12 cellular contexts compared by ENCODE assay signal in the genomic region with DNA sequence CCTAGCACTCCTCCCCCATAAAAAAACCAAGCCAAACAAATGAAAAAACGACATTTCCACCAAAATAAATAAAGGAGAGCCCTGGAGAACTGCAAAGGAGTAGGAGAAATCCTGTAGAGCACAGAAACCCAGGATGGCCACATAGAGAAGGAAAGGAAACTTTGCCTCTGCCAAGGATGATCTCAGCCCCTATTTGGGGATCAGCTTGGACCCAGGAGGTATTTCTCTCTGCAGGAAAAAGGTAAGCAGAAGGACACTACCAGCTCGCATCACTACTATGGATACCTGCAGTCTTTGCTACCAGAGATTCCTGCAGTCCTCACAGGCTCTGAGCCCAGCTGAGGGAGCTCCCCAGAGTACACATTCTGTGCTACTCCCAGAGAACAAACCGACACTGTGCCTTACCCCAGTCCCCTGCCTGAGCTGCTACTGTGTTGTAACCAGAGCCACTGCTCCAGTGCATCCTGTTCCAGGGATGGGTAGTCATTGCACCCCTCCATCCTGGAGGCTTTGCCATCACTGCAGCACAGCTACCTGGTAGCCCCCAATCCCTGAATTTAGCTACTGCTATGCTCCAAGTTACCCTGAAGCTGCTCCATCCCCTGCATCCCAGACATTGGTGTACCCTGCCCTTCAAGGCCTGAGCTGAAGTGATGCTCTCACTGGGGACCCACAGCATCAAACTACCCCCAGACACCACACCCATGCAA. TPM values are rescaled to one million over a fixed set of nuclear protein-coding genes. Genes with fewer than 3 reads are reported as not detected.
DNase-seq lines count a peak whose midpoint lies in the region; ATAC-seq and TF ChIP-seq lines count a peak whose summit lies in the region.
"Had no signal": no experiment of that assay in that cellular context is flagged by ENCODE, and none has a peak within 500 bp of the region (broad histone marks: within the 10 kb centered on the region; RNA-seq: fewer than 3 reads in every experiment).

No MANE protein-coding gene starts in this region.

- H3K4me1 Mint-ChIP-seq in activated naive CD8-positive, alpha-beta T cell treated with anti-CD3 and anti-CD28 coated beads for 36 hours = peaks cover 67% of the 10 kb centered on the region
- H3K4me1 Mint-ChIP-seq in Caco-2 (ENCODE audit: low read depth, unreplicated experiment) = no peaks in the 10 kb centered on the region

- H3K9me3 ChIP-seq in right atrium auricular region (peaks cover 0 to 8% of the 10 kb centered on the region in 2 donors), Caco-2 (no peaks in the 10 kb centered on the region), ovary (no peaks in the 10 kb centered on the region)

- H3K27ac ChIP-seq in right atrium auricular region (no peak overlapping the region), ovary (no peak overlapping the region)

- CTCF ChIA-PET in Caco-2 (lab: Charles Lee) = no interaction called here

- TF ChIP-seq CTCF in right atrium auricular region (IDR thresholded peaks at IDR 0.05) (no peak), Caco-2 (IDR thresholded peaks at IDR 0.05; ENCODE audit: insufficient read depth in 1 of 2, low read depth in 1 of 2, low read length in 1 of 2, severe bottlenecking in 1 of 2, unreplicated experiment in 1 of 2) (no peak), ovary (IDR thresholded peaks at IDR 0.05) (no peak)

- no TSS peak for BruUV-seq in Caco-2 (replicated peaks; lab: Mats Ljungman, UMichigan)

- peak overlapping the region; percentile 82 for H3K27ac Mint-ChIP-seq in activated naive CD8-positive, alpha-beta T cell treated with anti-CD3 and anti-CD28 coated beads for 36 hours
- H3K27ac Mint-ChIP-seq in Caco-2 (ENCODE audit: unreplicated experiment) = no peak overlapping the region

- H3K4me1 ChIP-seq in right atrium auricular region = peaks cover 0 to 52% of the 10 kb centered on the region in 2 donors
- H3K4me1 ChIP-seq in Caco-2 = no peaks in the 10 kb centered on the region
- peaks cover 2% of the 10 kb centered on the region for H3K4me1 ChIP-seq in ovary (ENCODE audit: insufficient read depth)

- TF ChIP-seq EP300 in ovary (IDR thresholded peaks at IDR 0.05) = no peak

- H3K36me3 ChIP-seq in right atrium auricular region (no peaks in the 10 kb centered on the region), Caco-2 (ENCODE audit: control insufficient read depth, insufficient read depth, low read length) (no peaks in the 10 kb centered on the region), ovary (no peaks in the 10 kb centered on the region)

- peak; percentile 64 for ATAC-seq in Right ventricle myocardium superior (ENCODE audit: poor library complexity)

- intact Hi-C loops in Right ventricle myocardium superior (cut with DNase I) = no loop called here
- intact Hi-C loops in Caco-2 (cut with micrococcal nuclease; ENCODE audit: unreplicated experiment) = no loop called here
- intact Hi-C loops in ovary (cut with DNase I) = no loop called here
- intact Hi-C loops in head of caudate nucleus (cut with DNase I) = no loop called here

- no peak for DNase-seq in Right ventricle myocardium superior
- no peak for DNase-seq in right atrium auricular region (ENCODE audit: low spot score)
- no peak for DNase-seq in activated naive CD8-positive, alpha-beta T cell treated with anti-CD3 and anti-CD28 coated beads for 36 hours
- DNase-seq in iPS-NIHi7 (ENCODE audit: extremely low spot score) = peak; percentile 13
- DNase-seq in Caco-2 = no peak
- no peak for DNase-seq in ovary
- no peak for DNase-seq in head of caudate nucleus
- no peak for DNase-seq in NCI-H2171 (lab: John Stamatoyannopoulos, UW)
- DNase-seq: activated CD4-positive, alpha-beta T cell treated with anti-CD3 and anti-CD28 coated beads for 4 hours; dermis blood vessel endothelial cell; KG1; small intestine had no signal

- POLR2A ChIA-PET in Caco-2 (lab: Charles Lee) = no interaction called here

- peaks cover 23% of the 10 kb centered on the region for H3K9me3 Mint-ChIP-seq in activated naive CD8-positive, alpha-beta T cell treated with anti-CD3 and anti-CD28 coated beads for 36 hours
- peaks cover 8% of the 10 kb centered on the region for H3K9me3 Mint-ChIP-seq in Caco-2 (ENCODE audit: unreplicated experiment)

- 53 to 61% (median 56%) methylated on average over 3 of the region's 3 CpGs for WGBS in ovary, 3 donors

- H3K4me3 Mint-ChIP-seq in activated naive CD8-positive, alpha-beta T cell treated with anti-CD3 and anti-CD28 coated beads for 36 hours = no peak overlapping the region
- no peak overlapping the region for H3K4me3 Mint-ChIP-seq in Caco-2 (ENCODE audit: unreplicated experiment)

- no peak overlapping the region for H3K4me3 ChIP-seq in right atrium auricular region
- H3K4me3 ChIP-seq in Caco-2 (ENCODE audit: low read depth, low read length) = no peak overlapping the region
- H3K4me3 ChIP-seq in ovary = no peak overlapping the region

- H3K27me3 Mint-ChIP-seq in activated naive CD8-positive, alpha-beta T cell treated with anti-CD3 and anti-CD28 coated beads for 36 hours = no peaks in the 10 kb centered on the region
- no peaks in the 10 kb centered on the region for H3K27me3 Mint-ChIP-seq in Caco-2 (ENCODE audit: insufficient read depth, unreplicated experiment)

- H3K27me3 ChIP-seq in right atrium auricular region (no peaks in the 10 kb centered on the region), Caco-2 (replicated peaks; ENCODE audit: control insufficient read depth, insufficient read depth, low read length) (no peaks in the 10 kb centered on the region), ovary (no peaks in the 10 kb centered on the region)

- peaks cover 47% of the 10 kb centered on the region for H3K36me3 Mint-ChIP-seq in activated naive CD8-positive, alpha-beta T cell treated with anti-CD3 and anti-CD28 coated beads for 36 hours
- no peaks in the 10 kb centered on the region for H3K36me3 Mint-ChIP-seq in Caco-2 (ENCODE audit: insufficient read depth, unreplicated experiment)

- TF ChIP-seq POLR2A in ovary (IDR thresholded peaks at IDR 0.05) = no peak

RNA-seq across cellular contexts. Expression of a gene that starts 41.7 kb away (rescaled TPM):
- total RNA-seq in Right ventricle myocardium superior (40.3 TPM), right atrium auricular region (10 to 100 TPM; 25.9 to 32.8 TPM), Caco-2 (2022) (20.7 and 20.9 TPM in 2 replicates), ovary (10 to 100 TPM; 19.9 to 25.1 (median 21.3) TPM)
- total RNA-seq in activated naive CD8-positive, alpha-beta T cell treated with anti-CD3 and anti-CD28 coated beads for 36 hours = 10 to 100 TPM; 22.6 to 23.1 TPM
- 10 to 100 TPM in 1 of 2 donors, 1 to 10 TPM in 1; 4.5 to 12.6 TPM for polyA plus RNA-seq in ovary
